19 cellular contexts compared by ENCODE assay signal in the genomic region with DNA sequence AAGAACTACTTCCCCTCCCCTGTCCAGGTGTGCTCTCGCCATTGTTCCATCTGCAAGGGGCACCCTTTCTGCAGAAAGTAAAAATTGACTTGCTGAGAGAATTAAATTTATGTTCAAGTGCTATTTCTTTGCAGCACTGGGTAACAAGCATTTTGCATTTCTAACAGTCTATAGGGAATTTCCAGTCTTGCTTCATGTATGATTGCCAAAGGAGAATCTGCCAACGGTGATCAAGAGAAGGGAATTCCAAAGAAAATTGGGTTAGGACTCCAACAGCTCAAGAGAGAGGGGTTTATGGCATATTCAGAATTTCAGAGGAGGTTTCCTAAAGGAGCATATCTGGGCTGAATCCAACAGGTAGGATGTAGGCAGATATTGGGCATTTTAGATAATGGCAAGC.
DNase-seq lines count a peak whose midpoint lies in the region; ATAC-seq and TF ChIP-seq lines count a peak whose summit lies in the region.
"Had no signal": no experiment of that assay in that cellular context is flagged by ENCODE, and none has a peak within 500 bp of the region (broad histone marks: within the 10 kb centered on the region; RNA-seq: fewer than 3 reads in every experiment).

No MANE protein-coding gene starts in this region.

- DNase-seq in MCF 10A (ENCODE audit: unreplicated experiment) (peak; percentile 29), breast epithelium (ENCODE audit: low spot score in 2 of 2) (no peak), amniotic epithelial cell (ENCODE audit: low read depth) (peak; percentile 42), iris pigment epithelial cell (ENCODE audit: low read depth) (peak; percentile 48), cerebellar cortex (ENCODE audit: low spot score) (no peak), activated gamma-delta T cell (lab: John Stamatoyannopoulos, UW) (no peak), NCI-H526 treated with DMSO at 0.1 percent for 48 hours (lab: John Stamatoyannopoulos, UW) (no peak)
- DNase-seq: BE2C; CD8-positive, alpha-beta T cell; DND-41; Kasumi-1; NCI-H187; NCI-H446 treated with DMSO at 0.1 percent for 48 hours; NCI-H748 treated with DMSO at 0.1 percent for 48 hours; OCI-M1 had no signal

- POLR2A ChIA-PET in MCF 10A (lab: Yijun Ruan, JAX), result no interaction called here

- ATAC-seq in HG03460 (IDR thresholded peaks at IDR 0.05; ENCODE audit: unreplicated experiment), result no peak
- ATAC-seq: CD8-positive, alpha-beta T cell had no signal

- no peaks in the 10 kb centered on the region for H3K9me3 ChIP-seq in breast epithelium
- H3K9me3 ChIP-seq: BE2C, HAP-1 had no signal

- H3K27me3 ChIP-seq in breast epithelium, result no peaks in the 10 kb centered on the region
- H3K27me3 ChIP-seq: BE2C had no signal

- CTCF ChIA-PET in MCF 10A (lab: Yijun Ruan, JAX), result interaction anchor here (0.6 to 0.7 kb wide), 2 partner anchors 7 to 10 kb away, joined by 4 read pairs; no protein-coding TSS in a partner anchor

- H3K4me3 ChIP-seq in breast epithelium, result no peak overlapping the region
- H3K4me3 ChIP-seq: HAP-1 had no signal

- H3K4me1 Mint-ChIP-seq in MCF 10A (ENCODE audit: insufficient read depth, unreplicated experiment), result peaks cover 16% of the 10 kb centered on the region
- H3K4me1 Mint-ChIP-seq: IgD-negative memory B cell had no signal

- no peaks in the 10 kb centered on the region for H3K27me3 Mint-ChIP-seq in MCF 10A (ENCODE audit: insufficient read depth, unreplicated experiment)

- no peaks in the 10 kb centered on the region for H3K36me3 Mint-ChIP-seq in MCF 10A (ENCODE audit: insufficient read depth, unreplicated experiment)
- H3K36me3 Mint-ChIP-seq: CD8-positive, alpha-beta T cell; IgD-negative memory B cell had no signal

- no peaks in the 10 kb centered on the region for H3K4me1 ChIP-seq in breast epithelium
- H3K4me1 ChIP-seq: BE2C had no signal

- no peak overlapping the region for H3K27ac ChIP-seq in breast epithelium
- H3K27ac ChIP-seq: 22Rv1 had no signal

- H3K27ac Mint-ChIP-seq in MCF 10A (ENCODE audit: low read depth, unreplicated experiment), result peak overlapping the region; percentile 8
- H3K27ac Mint-ChIP-seq: CD8-positive, alpha-beta T cell; IgD-negative memory B cell had no signal

- TF ChIP-seq POLR2A in breast epithelium (IDR thresholded peaks at IDR 0.05), result no peak

- no TSS peak for BruUV-seq in MCF 10A (replicated peaks; lab: Mats Ljungman, UMichigan)

- TF ChIP-seq CTCF in MCF 10A (IDR thresholded peaks at IDR 0.05; ENCODE audit: unreplicated experiment) (no peak), breast epithelium (IDR thresholded peaks at IDR 0.05) (no peak)

- intact Hi-C loops in MCF 10A (cut with micrococcal nuclease), result loop anchor here (1.0 to 10.0 kb wide), 3 partner anchors 101 to 274 kb away; partner anchors contain the start of gene WNT5A
- intact Hi-C loops in breast epithelium (cut with DNase I; ENCODE audit: low total_unique reads), result no loop called here

- no peak overlapping the region for H3K4me3 Mint-ChIP-seq in MCF 10A (ENCODE audit: unreplicated experiment)
- H3K4me3 Mint-ChIP-seq: CD8-positive, alpha-beta T cell; IgD-negative memory B cell had no signal

- no peaks in the 10 kb centered on the region for H3K36me3 ChIP-seq in breast epithelium
- H3K36me3 ChIP-seq: BE2C, HAP-1 had no signal

- H3K9me3 Mint-ChIP-seq in MCF 10A (ENCODE audit: unreplicated experiment), result no peaks in the 10 kb centered on the region
- H3K9me3 Mint-ChIP-seq: CD8-positive, alpha-beta T cell had no signal

Comparison
In these comparisons a context has a peak if more than half of its experiments do, and no peak if none do; other contexts are left out.
1. DNase-seq: peak in MCF 10A (single experiment), amniotic epithelial cell (single experiment) and iris pigment epithelial cell (single experiment); none in breast epithelium (0 of 2), cerebellar cortex (single experiment), activated gamma-delta T cell (single experiment) and NCI-H526 treated with DMSO at 0.1 percent for 48 hours (single experiment).